In genomic region chr12:32106517-32107366, GRCh38 we compare ENCODE assay signal across 1 cellular context.
A peak's percentile ranks its signal among the peaks of the same experiment; 100 is the strongest.
TF ChIP-seq lines count a peak whose summit lies in the region.

BICD1 (plus strand) TSS chr12:32106847; CDS start chr12:32107332, 485 bp downstream.

TF ChIP-seq in SK-N-SH, 30 proteins besides CTCF, POLR2A, EP300 and RAD21 (continued from another document):
- TF ChIP-seq IRF3 (IDR thresholded peaks at IDR 0.05; ENCODE audit: low read depth, low read length) (no peak), EZH2phosphoT487 (IDR thresholded peaks at IDR 0.05; ENCODE audit: borderline replicate concordance, low read depth) (no peak), RCOR1 (IDR thresholded peaks at IDR 0.05; ENCODE audit: low read length) (peak; percentile 59; the same call in 1 of the 2 replicates)
